Comparison of ENCODE assay signal across 8 cellular contexts in the genomic region with DNA sequence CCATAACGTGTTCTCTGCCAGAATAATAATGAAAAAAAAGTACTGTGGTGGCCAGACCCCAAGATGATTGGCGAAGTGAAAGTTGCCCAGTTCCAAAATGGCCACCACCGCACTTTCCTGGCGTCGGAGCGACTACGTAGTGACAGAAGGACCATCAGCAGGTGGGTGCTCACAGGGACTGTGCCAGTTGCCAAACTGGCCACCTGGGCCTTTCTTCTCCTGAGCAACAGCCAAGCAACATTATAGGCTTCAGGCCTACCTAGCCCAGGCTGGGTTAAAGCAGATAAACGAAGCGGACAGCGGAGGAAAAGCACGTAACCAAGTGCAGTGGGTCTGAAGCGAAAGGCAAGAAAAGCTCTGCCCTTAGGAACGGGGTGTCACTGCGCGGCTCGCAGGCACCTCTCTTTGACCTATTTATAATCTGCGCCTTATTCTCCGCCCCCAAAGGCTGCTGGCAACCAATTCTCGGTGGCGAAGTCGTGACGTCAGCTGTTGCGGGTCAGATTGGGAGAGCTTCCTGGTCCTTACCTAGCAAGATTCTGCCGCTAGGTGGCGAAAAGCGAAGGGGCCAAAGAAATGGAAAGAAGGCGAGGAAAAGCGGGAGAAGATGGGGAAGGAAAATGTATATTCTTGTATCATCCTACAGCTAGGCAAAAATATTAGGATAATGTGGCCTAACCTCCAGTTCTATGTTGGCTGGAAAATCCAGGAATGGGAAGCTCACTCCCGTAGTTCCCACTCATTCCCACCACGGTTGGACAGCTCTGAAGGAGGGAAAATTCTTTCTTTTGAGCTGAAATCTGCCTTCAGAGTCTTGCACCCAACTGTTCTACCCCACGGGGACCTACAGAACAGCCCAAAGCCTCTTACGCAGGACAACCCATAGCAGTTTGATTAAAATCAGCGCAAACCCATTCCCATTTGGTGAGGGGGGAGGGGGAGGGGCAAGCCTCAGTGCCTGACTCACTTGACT. TPM values are rescaled to one million over a fixed set of nuclear protein-coding genes. Genes with fewer than 3 reads are reported as not detected.
A peak's percentile ranks its signal among the peaks of the same experiment; 100 is the strongest.
DNase-seq lines count a peak whose midpoint lies in the region; ATAC-seq and TF ChIP-seq lines count a peak whose summit lies in the region.

No MANE protein-coding gene starts in this region.

- H3K4me3 Mint-ChIP-seq in activated T-cell treated with anti-CD3 and anti-CD28 coated beads, Interleukin-2, amount 50 U/mL, for 4 hours = peak overlapping the region; percentile 93

- ATAC-seq in GM21619 (IDR thresholded peaks at IDR 0.05; ENCODE audit: unreplicated experiment) (peak; percentile 94), PC-3 (peak; percentile 94)
- peak; percentile 98 to 99 for ATAC-seq in activated T-cell treated with anti-CD3 and anti-CD28 coated beads, Interleukin-2, amount 50 U/mL, for 4 hours

- WGBS in esophagus muscularis mucosa = 8% methylated on average over 22 of the region's 33 CpGs

- H3K9me3 ChIP-seq in PC-3 (ENCODE audit: low read length) = no peaks in the 10 kb centered on the region
- H3K9me3 ChIP-seq in esophagus muscularis mucosa = no peaks in the 10 kb centered on the region

- H3F3A ChIP-seq in PC-3 (ENCODE audit: low read length, unreplicated experiment) = no peaks in the 10 kb centered on the region

- H3K9me3 Mint-ChIP-seq in activated T-cell treated with anti-CD3 and anti-CD28 coated beads, Interleukin-2, amount 50 U/mL, for 4 hours = no peaks in the 10 kb centered on the region

- DNase-seq in DMS53 treated with DMSO at 0.1 percent for 48 hours (lab: John Stamatoyannopoulos, UW; ENCODE audit: unreplicated experiment) (peak; percentile 96), PC-3 (peak; percentile 99), esophagus muscularis mucosa (ENCODE audit: extremely low spot score) (peak; percentile 99), myocyte (ENCODE audit: low read depth) (peak; percentile 99)
- peak; percentile 96 for DNase-seq in Jurkat, Clone E6-1 (ENCODE audit: low read depth, low spot score)
- DNase-seq in activated T-cell treated with anti-CD3 and anti-CD28 coated beads, Interleukin-2, amount 50 U/mL, for 4 hours = peak; percentile 98
- peak; percentile 87 to 96 for DNase-seq in stimulated activated CD8-positive, alpha-beta memory T cell treated with anti-CD3 and anti-CD28 coated beads, Interleukin-7, amount 100 ng/mL, for 48 hours (ENCODE audit: extremely low read depth in 1 of 2, low read depth in 1 of 2)

- H3K27me3 ChIP-seq in PC-3 (ENCODE audit: low read length) (no peaks in the 10 kb centered on the region), esophagus muscularis mucosa (no peaks in the 10 kb centered on the region)

- H3K36me3 ChIP-seq in PC-3 (ENCODE audit: low read depth, low read length) (no peaks in the 10 kb centered on the region), esophagus muscularis mucosa (no peaks in the 10 kb centered on the region)

- H3K4me1 ChIP-seq in PC-3 (ENCODE audit: insufficient read depth, low read length) = no peaks in the 10 kb centered on the region; the same call in none of the 2 replicates
- peaks cover 10 to 27% (median 22%) of the 10 kb centered on the region in 4 donors for H3K4me1 ChIP-seq in esophagus muscularis mucosa

- H3K9me2 ChIP-seq in PC-3 (replicated peaks; ENCODE audit: low read length) = no peaks in the 10 kb centered on the region

- TSS peak; percentile 97 for BruUV-seq in PC-3 (replicated peaks; lab: Mats Ljungman, UMichigan)

- peak overlapping the region; percentile 90 for H2AFZ ChIP-seq in PC-3 (ENCODE audit: low read length)

- H3K4me3 ChIP-seq in Jurkat, Clone E6-1 (ENCODE audit: low read length) = peak overlapping the region; percentile 71
- H3K4me3 ChIP-seq in PC-3 (ENCODE audit: low read length) (peak overlapping the region; percentile 72), esophagus muscularis mucosa (peak overlapping the region; percentile 58 to 69 (median 64))

- H3K36me3 Mint-ChIP-seq in activated T-cell treated with anti-CD3 and anti-CD28 coated beads, Interleukin-2, amount 50 U/mL, for 4 hours (ENCODE audit: insufficient read depth) = no peaks in the 10 kb centered on the region

- peaks cover 6% of the 10 kb centered on the region for H3K27me3 Mint-ChIP-seq in activated T-cell treated with anti-CD3 and anti-CD28 coated beads, Interleukin-2, amount 50 U/mL, for 4 hours (ENCODE audit: low read depth)

- peak; percentile 90 for TF ChIP-seq CTCF in PC-3 (conservative IDR thresholded peaks at IDR 0.05; ENCODE audit: low read depth, low read length)
- TF ChIP-seq CTCF in esophagus muscularis mucosa (IDR thresholded peaks at IDR 0.05) = peak; percentile 88 to 94 (median 94)

- intact Hi-C loops in PC-3 (cut with micrococcal nuclease) (loop anchor here (1.0 to 5.0 kb wide), 3 partner anchors 17 to 187 kb away; a partner anchor contains a TSS), esophagus muscularis mucosa (cut with DNase I) (loop anchor here (10.0 kb wide), 1 partner anchor 75 kb away; a partner anchor contains a TSS)

- TF ChIP-seq EP300 in esophagus muscularis mucosa (IDR thresholded peaks at IDR 0.05) = no peak

- H4K20me1 ChIP-seq in PC-3 (ENCODE audit: low read length) = no peaks in the 10 kb centered on the region

- peaks cover 10% of the 10 kb centered on the region for H3K4me1 Mint-ChIP-seq in activated T-cell treated with anti-CD3 and anti-CD28 coated beads, Interleukin-2, amount 50 U/mL, for 4 hours (ENCODE audit: low read depth)

- POLR2A ChIA-PET in PC-3 (lab: Charles Lee; ENCODE audit: unreplicated experiment) = interaction anchor here (0.6 to 0.7 kb wide), 4 partner anchors 13 to 157 kb away, joined by 3 to 5 read pairs (median 3); no protein-coding TSS in a partner anchor

- TF ChIP-seq POLR2A in esophagus muscularis mucosa (IDR thresholded peaks at IDR 0.05; ENCODE audit: low read depth) = no peak

- CTCF ChIA-PET in PC-3 (lab: Charles Lee) = interaction anchor here (0.5 to 2.1 kb wide), 13 partner anchors 8 to 1202 kb away, joined by 3 to 23 read pairs (median 4); a partner anchor contains a TSS

- no peaks in the 10 kb centered on the region for H3K79me2 ChIP-seq in PC-3 (ENCODE audit: low read length)

- H3K27ac ChIP-seq in PC-3 (ENCODE audit: low read length) = no peak overlapping the region
- peak overlapping the region; percentile 93 to 98 (median 93) for H3K27ac ChIP-seq in esophagus muscularis mucosa (replicated peaks in 1 of 4)

- peak overlapping the region; percentile 91 for H3K4me2 ChIP-seq in PC-3 (ENCODE audit: low read length)

- peak overlapping the region; percentile 36 for H3K9ac ChIP-seq in PC-3 (ENCODE audit: low read length)

RNA-seq across cellular contexts. Expression of a gene that starts 6.9 kb away (rescaled TPM):
- polyA plus RNA-seq in Jurkat, Clone E6-1 (2012; ENCODE audit: insufficient read depth, insufficient read length) = not detected
- total RNA-seq in PC-3 (2014; rRNA removed) = not detected in 2 replicates
- total RNA-seq in activated T-cell treated with anti-CD3 and anti-CD28 coated beads, Interleukin-2, amount 50 U/mL, for 4 hours = not detected
- total RNA-seq in esophagus muscularis mucosa = not detected
- total RNA-seq in myocyte = not detected in 2 replicates
- not detected for polyA plus RNA-seq in myocyte (2012)

RNA-seq across cellular contexts. Expression of a gene that starts 17.0 kb away (rescaled TPM):
- 15.2 TPM for polyA plus RNA-seq in Jurkat, Clone E6-1 (2012; ENCODE audit: insufficient read depth, insufficient read length)
- total RNA-seq in PC-3 (2014; rRNA removed) (5.5 and 7.0 TPM in 2 replicates), esophagus muscularis mucosa (10 to 100 TPM; 30.6 to 47.8 (median 40.6) TPM), myocyte (5.7 and 7.8 TPM in 2 replicates)
- 1 to 10 TPM; 4.2 to 5.6 (median 4.7) TPM for total RNA-seq in activated T-cell treated with anti-CD3 and anti-CD28 coated beads, Interleukin-2, amount 50 U/mL, for 4 hours
- polyA plus RNA-seq in myocyte (2012) = 21.4 TPM

RNA-seq across cellular contexts. Expression of a gene that starts 31.0 kb away (rescaled TPM):
- polyA plus RNA-seq in Jurkat, Clone E6-1 (2012; ENCODE audit: insufficient read depth, insufficient read length) = not detected
- total RNA-seq in PC-3 (2014; rRNA removed) (not detected in 2 replicates), esophagus muscularis mucosa (1 to 10 TPM in 2 of 4 donors, under 1 TPM in 1, not detected in 1; 0.23 to 6.2 (median 1.2) TPM), myocyte (not detected in 2 replicates)
- not detected for total RNA-seq in activated T-cell treated with anti-CD3 and anti-CD28 coated beads, Interleukin-2, amount 50 U/mL, for 4 hours
- not detected for polyA plus RNA-seq in myocyte (2012)
